1 cellular context compared by ENCODE assay signal in genomic region chr2:64653174-64654062, GRCh38.
TF ChIP-seq lines count a peak whose summit lies in the region.

Gene SERTAD2, minus strand, starts transcription at chr2:64653913. Its CDS starts 17,042 bp downstream, at chr2:64636871.

TF ChIP-seq in GM12878, 131 proteins besides CTCF, POLR2A, EP300 and RAD21 (continued from another document):
- no peak for TF ChIP-seq BCLAF1 (IDR thresholded peaks at IDR 0.05)
- TF ChIP-seq JUNB (IDR thresholded peaks at IDR 0.05), result no peak
- TF ChIP-seq POU2F2 (IDR thresholded peaks at IDR 0.05; ENCODE audit: borderline replicate concordance, low read depth, low read length), result peak; percentile 73; the same call in 2 of the 3 replicates
- TF ChIP-seq GATAD2B (conservative IDR thresholded peaks at IDR 0.05; ENCODE audit: low read depth), result peak; percentile 41; the same call in 1 of the 2 replicates
- TF ChIP-seq MXI1 (IDR thresholded peaks at IDR 0.05; ENCODE audit: low read depth, low read length), result 0 out of 2 replicates have a peak, but pooled peaks have one; percentile 7
- TF ChIP-seq BRCA1 (IDR thresholded peaks at IDR 0.05; ENCODE audit: low read depth, low read length), result no peak
- TF ChIP-seq EED (IDR thresholded peaks at IDR 0.05; ENCODE audit: low read depth), result peak; percentile 25; the same call in 1 of the 2 replicates
- TF ChIP-seq ZBTB33 (IDR thresholded peaks at IDR 0.05), result no peak
- no peak for TF ChIP-seq YBX1 (IDR thresholded peaks at IDR 0.05)
- TF ChIP-seq GABPA (IDR thresholded peaks at IDR 0.05; ENCODE audit: low read depth), result no peak
- no peak for TF ChIP-seq NR2C1 (IDR thresholded peaks at IDR 0.05)
